In genomic region chr1:7539772-7540175, GRCh38 we compare ENCODE assay signal across 8 cellular contexts.
A peak's percentile ranks its signal among the peaks of the same experiment; 100 is the strongest.
DNase-seq lines count a peak whose midpoint lies in the region; ATAC-seq and TF ChIP-seq lines count a peak whose summit lies in the region.

No MANE protein-coding gene starts in this region.

- H3K9me3 ChIP-seq in PC-3 (ENCODE audit: low read length) (no peaks in the 10 kb centered on the region), suprapubic skin (no peaks in the 10 kb centered on the region)

- no peak for TF ChIP-seq EP300 in suprapubic skin (IDR thresholded peaks at IDR 0.05)

- ATAC-seq in PC-3 (peak; percentile 42), HG03378 (IDR thresholded peaks at IDR 0.05; ENCODE audit: unreplicated experiment) (no peak)

- peak; percentile 70 for TF ChIP-seq CTCF in PC-3 (conservative IDR thresholded peaks at IDR 0.05; ENCODE audit: low read depth, low read length)
- TF ChIP-seq CTCF in fibroblast of mammary gland (conservative IDR thresholded peaks at IDR 0.05; ENCODE audit: control insufficient read depth, insufficient read depth, low read depth, low read length), result peak; percentile 34
- peak in 1 of 2 donors; percentile 28 for TF ChIP-seq CTCF in suprapubic skin (IDR thresholded peaks at IDR 0.05)
- no peak for TF ChIP-seq CTCF in foreskin fibroblast (IDR thresholded peaks at IDR 0.05; ENCODE audit: low read depth, low read length)

- WGBS in suprapubic skin, result 40% methylated on average over 6 of the region's 7 CpGs

- H3K4me3 ChIP-seq in PC-3 (ENCODE audit: low read length) (no peak overlapping the region), fibroblast of mammary gland (ENCODE audit: control insufficient read depth, low read depth, low read length) (no peak overlapping the region), suprapubic skin (no peak overlapping the region), foreskin fibroblast (ENCODE audit: low read depth in 1 of 2, low read length in 2 of 2) (no peak overlapping the region)

- BruUV-seq in PC-3 (replicated peaks; lab: Mats Ljungman, UMichigan), result no TSS peak

- POLR2A ChIA-PET in PC-3 (lab: Charles Lee; ENCODE audit: unreplicated experiment), result no interaction called here

- H3K27me3 ChIP-seq in PC-3 (ENCODE audit: low read length), result peaks cover 44% of the 10 kb centered on the region
- H3K27me3 ChIP-seq in suprapubic skin, result peaks cover 29% of the 10 kb centered on the region

- no peaks in the 10 kb centered on the region for H4K20me1 ChIP-seq in PC-3 (ENCODE audit: low read length)

- DNase-seq in stimulated activated CD4-positive, alpha-beta T cell treated with anti-CD3 and anti-CD28 coated beads, Interleukin-15, amount 100 ng/mL, for 48 hours (ENCODE audit: low read depth in 2 of 2), result peak; percentile 32 to 37
- DNase-seq in stimulated activated CD4-positive, alpha-beta T cell treated with anti-CD3 and anti-CD28 coated beads, Interleukin-4, amount 100 ng/mL, for 4 hours, result no peak
- DNase-seq in PC-3 (peak; percentile 69), fibroblast of mammary gland (ENCODE audit: low read depth) (no peak), suprapubic skin (ENCODE audit: low spot score in 2 of 2) (no peak), foreskin fibroblast (no peak)
- peak; percentile 28 to 41 for DNase-seq in stimulated activated CD4-positive, alpha-beta T cell treated with anti-CD3 and anti-CD28 coated beads, Interleukin-2, amount 100 ng/mL, for 48 hours

- no peaks in the 10 kb centered on the region for H3K79me2 ChIP-seq in PC-3 (ENCODE audit: low read length)

- H3K9me2 ChIP-seq in PC-3 (replicated peaks; ENCODE audit: low read length), result no peaks in the 10 kb centered on the region

- no peak for TF ChIP-seq POLR2A in suprapubic skin (IDR thresholded peaks at IDR 0.05)

- H3K4me1 ChIP-seq in PC-3 (ENCODE audit: insufficient read depth, low read length) (no peaks in the 10 kb centered on the region), suprapubic skin (peaks cover 3% of the 10 kb centered on the region)

- no peak overlapping the region for H2AFZ ChIP-seq in PC-3 (ENCODE audit: low read length)

- H3K36me3 ChIP-seq in PC-3 (ENCODE audit: low read depth, low read length) (no peaks in the 10 kb centered on the region), suprapubic skin (no peaks in the 10 kb centered on the region)

- CTCF ChIA-PET in PC-3 (lab: Charles Lee), result no interaction called here

- H3K9ac ChIP-seq in PC-3 (ENCODE audit: low read length), result no peak overlapping the region

- H3K27ac ChIP-seq in PC-3 (ENCODE audit: low read length), result no peak overlapping the region
- H3K27ac ChIP-seq in suprapubic skin, result no peak overlapping the region

- no peaks in the 10 kb centered on the region for H3F3A ChIP-seq in PC-3 (ENCODE audit: low read length, unreplicated experiment)

- H3K4me2 ChIP-seq in PC-3 (ENCODE audit: low read length), result no peak overlapping the region

- intact Hi-C loops in PC-3 (cut with micrococcal nuclease), result no loop called here

Comparison
In these comparisons a context has a peak if more than half of its experiments do, and no peak if none do; other contexts are left out.
1. DNase-seq: peak in stimulated activated CD4-positive, alpha-beta T cell treated with anti-CD3 and anti-CD28 coated beads, Interleukin-15, amount 100 ng/mL, for 48 hours (2 of 2), PC-3 (single experiment) and stimulated activated CD4-positive, alpha-beta T cell treated with anti-CD3 and anti-CD28 coated beads, Interleukin-2, amount 100 ng/mL, for 48 hours (2 of 2); none in stimulated activated CD4-positive, alpha-beta T cell treated with anti-CD3 and anti-CD28 coated beads, Interleukin-4, amount 100 ng/mL, for 4 hours (0 of 2), fibroblast of mammary gland (single experiment), suprapubic skin (0 of 2) and foreskin fibroblast (0 of 2).